ENCODE assay signal across 21 cellular contexts in the genomic region with DNA sequence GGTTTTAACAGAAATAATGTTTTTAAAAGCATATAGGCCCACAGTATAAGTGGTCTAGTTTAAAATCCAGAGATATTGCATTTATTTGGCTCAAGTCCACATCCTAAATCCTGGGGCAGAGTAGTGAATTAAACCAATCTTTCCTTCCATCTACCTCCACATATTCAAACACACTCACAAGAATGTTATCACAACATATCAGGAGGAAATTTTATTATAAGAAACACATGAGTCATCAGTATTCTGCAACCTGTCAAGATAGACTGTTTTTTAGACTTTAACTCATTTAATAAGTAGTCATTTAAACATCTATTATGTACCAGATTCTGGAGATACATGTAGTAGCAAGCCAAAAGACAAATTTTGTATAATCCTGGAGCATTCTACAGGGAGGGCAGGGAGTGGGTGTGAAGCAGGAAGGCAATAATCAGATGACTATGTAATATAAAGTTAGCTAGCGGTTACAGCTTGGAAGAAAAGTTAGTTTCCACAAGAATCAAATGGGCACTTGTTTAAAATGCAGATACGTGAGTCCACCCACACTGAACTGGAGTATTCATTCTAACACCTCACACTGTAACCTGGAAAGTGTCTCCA.
DNase-seq lines count a peak whose midpoint lies in the region; ATAC-seq and TF ChIP-seq lines count a peak whose summit lies in the region.
"Had no signal": no experiment of that assay in that cellular context is flagged by ENCODE, and none has a peak within 500 bp of the region (broad histone marks: within the 10 kb centered on the region; RNA-seq: fewer than 3 reads in every experiment).

No MANE protein-coding gene starts in this region.

- POLR2A ChIA-PET in IMR-90 (lab: Charles Lee; ENCODE audit: unreplicated experiment): no interaction called here

- no peak overlapping the region for H2AK9ac ChIP-seq in IMR-90 (replicated peaks; ENCODE audit: low read depth, low read length, poor library complexity)

- H3K27me3 ChIP-seq in IMR-90 (ENCODE audit: control insufficient read depth, insufficient read depth, low read length): no peaks in the 10 kb centered on the region
- no peaks in the 10 kb centered on the region for H3K27me3 ChIP-seq in muscle layer of colon (ENCODE audit: control insufficient read depth in 1 of 2, insufficient read depth in 2 of 2, low read length in 2 of 2)
- H3K27me3 ChIP-seq in thyroid gland: no peaks in the 10 kb centered on the region
- no peaks in the 10 kb centered on the region for H3K27me3 ChIP-seq in SJCRH30
- H3K27me3 ChIP-seq: heart left ventricle had no signal

- H2BK120ac ChIP-seq in IMR-90 (ENCODE audit: low read depth, low read length): peak overlapping the region; percentile 73

- H2AK5ac ChIP-seq in IMR-90 (ENCODE audit: low read depth, low read length): no peak overlapping the region

- peaks cover 28% of the 10 kb centered on the region for H3K4me1 Mint-ChIP-seq in Calu3 (ENCODE audit: low read depth, unreplicated experiment)
- H3K4me1 Mint-ChIP-seq: activated CD4-positive, alpha-beta T cell treated with anti-CD3 and anti-CD28 coated beads for 36 hours had no signal

- H3K4me3 ChIP-seq in IMR-90 (ENCODE audit: insufficient read depth, low read depth, low read length) (no peak overlapping the region), muscle layer of colon (ENCODE audit: low read depth in 1 of 2, low read length in 2 of 2) (no peak overlapping the region), thyroid gland (replicated peaks in 1 of 3) (no peak overlapping the region), SJCRH30 (no peak overlapping the region)
- H3K4me3 ChIP-seq: heart left ventricle had no signal

- H3K4me2 ChIP-seq in IMR-90 (ENCODE audit: low read depth, low read length): no peak overlapping the region

- WGBS in IMR-90 (ENCODE audit: extremely low coverage in 2 of 2, insufficient read length in 1 of 2), 2 experiments: no CpG with 5 or more reads among the region's 2 CpGs
- WGBS in thyroid gland, 2 donors: 79 to 81% methylated on average over 2 of the region's 2 CpGs

- H4K20me1 ChIP-seq in IMR-90 (ENCODE audit: insufficient read depth, low read length): no peaks in the 10 kb centered on the region

- H3K79me1 ChIP-seq in IMR-90 (ENCODE audit: low read depth in 1 of 2, low read length in 2 of 2): no peaks in the 10 kb centered on the region

- H2BK20ac ChIP-seq in IMR-90 (ENCODE audit: low read depth, low read length): peak overlapping the region; percentile 81

- H3K4me1 ChIP-seq in IMR-90 (ENCODE audit: control insufficient read depth, insufficient read depth, low read length) (peaks cover 6% of the 10 kb centered on the region; the same call in 1 of the 2 replicates), muscle layer of colon (ENCODE audit: insufficient read depth, low read length) (peaks cover 38% of the 10 kb centered on the region), thyroid gland (peaks cover 11 to 19% of the 10 kb centered on the region in 2 donors), SJCRH30 (no peaks in the 10 kb centered on the region)

- dilution Hi-C loops in IMR-90 (cut with HindIII; ENCODE audit: low sequenced_read_pairs, unreplicated experiment): no loop called here

- H3K36me3 Mint-ChIP-seq in Calu3 (ENCODE audit: insufficient read depth, unreplicated experiment): no peaks in the 10 kb centered on the region

- H4K8ac ChIP-seq in IMR-90 (ENCODE audit: low read depth in 2 of 2, low read length in 2 of 2): no peak overlapping the region

- ATAC-seq in IMR-90 (ENCODE audit: low read depth): peak; percentile 8; the same call in 1 of the 2 replicates
- no peak for ATAC-seq in HG03439 (IDR thresholded peaks at IDR 0.05; ENCODE audit: unreplicated experiment)
- ATAC-seq: activated CD4-positive, alpha-beta T cell treated with anti-CD3 and anti-CD28 coated beads for 36 hours had no signal

- H3K27ac ChIP-seq in IMR-90 (ENCODE audit: insufficient read depth, low read length): peak overlapping the region; percentile 48; the same call in 1 of the 2 replicates
- H3K27ac ChIP-seq in muscle layer of colon (ENCODE audit: low read depth, low read length): peak overlapping the region; percentile 86
- peak overlapping the region; percentile 4 to 52 (median 51) for H3K27ac ChIP-seq in thyroid gland
- H3K27ac ChIP-seq in SJCRH30: no peak overlapping the region

- no peak overlapping the region for H4K5ac ChIP-seq in IMR-90 (ENCODE audit: low read depth, low read length)

- DNase-seq in IMR-90: no peak
- DNase-seq in dermis blood vessel endothelial cell: peak; percentile 12
- no peak for DNase-seq in thyroid gland
- DNase-seq in SJCRH30: no peak
- no peak for DNase-seq in SW 1271 (lab: John Stamatoyannopoulos, UW)
- DNase-seq in Calu3: no peak
- DNase-seq: activated CD4-positive, alpha-beta T cell treated with anti-CD3 and anti-CD28 coated beads for 36 hours; activated CD8-positive, alpha-beta memory T cell treated with anti-CD3 and anti-CD28 coated beads, Interleukin-2, amount 50 U/mL, for 4 hours; activated gamma-delta T cell treated with Interleukin-2 at 50 U/mL for 16 hours; AML-193; anterior cingulate cortex; erythroblast; heart left ventricle; NCI-H187; NCI-H446 treated with DMSO at 0.1 percent for 48 hours; SHP77 treated with DMSO at 0.1 percent for 48 hours; stimulated activated CD4-positive, alpha-beta T cell treated with anti-CD3 and anti-CD28 coated beads, Interleukin-12 subunit alpha, Interleukin-12 subunit beta, amount 100 ng/mL, for 4 hours; stimulated activated naive CD4-positive, alpha-beta T cell treated with Interleukin-2 at 50 U/mL for 16 hours; T-helper 9 cell had no signal

- no peak overlapping the region for H3K23ac ChIP-seq in IMR-90 (ENCODE audit: low read depth, low read length)

- no peak overlapping the region for H3K27ac Mint-ChIP-seq in Calu3 (ENCODE audit: unreplicated experiment)
- H3K27ac Mint-ChIP-seq: activated CD4-positive, alpha-beta T cell treated with anti-CD3 and anti-CD28 coated beads for 36 hours had no signal

- H2BK15ac ChIP-seq in IMR-90 (ENCODE audit: low read depth, low read length): peak overlapping the region; percentile 70; the same call in 1 of the 3 replicates

- no peak for TF ChIP-seq CTCF in IMR-90 (conservative IDR thresholded peaks at IDR 0.05; ENCODE audit: low read depth, low read length)
- no peak for TF ChIP-seq CTCF in thyroid gland (IDR thresholded peaks at IDR 0.05)
- TF ChIP-seq CTCF in Calu3 (IDR thresholded peaks at IDR 0.05; ENCODE audit: unreplicated experiment): no peak

- TF ChIP-seq POLR2A in IMR-90 (IDR thresholded peaks at IDR 0.05; ENCODE audit: low read depth, low read length) (no peak), thyroid gland (IDR thresholded peaks at IDR 0.05) (no peak)

- H3K9me1 ChIP-seq in IMR-90 (ENCODE audit: insufficient read depth, low read length): peaks cover 3% of the 10 kb centered on the region; the same call in 1 of the 2 replicates

- H3K9ac ChIP-seq in IMR-90 (ENCODE audit: low read depth, low read length) (no peak overlapping the region), muscle layer of colon (ENCODE audit: low read length) (no peak overlapping the region)

- peak overlapping the region; percentile 51; the same call in 1 of the 2 replicates for H3K14ac ChIP-seq in IMR-90 (replicated peaks; ENCODE audit: low read depth, low read length)

- H2BK5ac ChIP-seq in IMR-90 (ENCODE audit: low read depth, low read length, poor library complexity, severe bottlenecking): peak overlapping the region; percentile 82

- CTCF ChIA-PET in IMR-90 (lab: Yijun Ruan, JAX) (no interaction called here), Calu3 (lab: Charles Lee) (interaction anchor here (0.6 kb wide), 1 partner anchor 785 kb away, joined by 3 read pairs; no protein-coding TSS in a partner anchor)

- no peaks in the 10 kb centered on the region for H3K27me3 Mint-ChIP-seq in Calu3 (ENCODE audit: unreplicated experiment)

- no peak overlapping the region for H3K56ac ChIP-seq in IMR-90 (ENCODE audit: extremely low read depth, insufficient read depth, low read length)

- H4K91ac ChIP-seq in IMR-90 (ENCODE audit: insufficient read depth, low read depth, low read length): peak overlapping the region; percentile 53; the same call in 1 of the 2 replicates

- H3K4ac ChIP-seq in IMR-90 (ENCODE audit: low read depth, low read length): 0 out of 2 replicates have a peak overlapping the region, but pooled peaks have one; percentile 44

- H3K36me3 ChIP-seq in IMR-90 (ENCODE audit: control insufficient read depth, insufficient read depth, low read length): no peaks in the 10 kb centered on the region
- H3K36me3 ChIP-seq in muscle layer of colon (ENCODE audit: insufficient read depth, low read length): no peaks in the 10 kb centered on the region
- no peaks in the 10 kb centered on the region for H3K36me3 ChIP-seq in thyroid gland
- H3K36me3 ChIP-seq in SJCRH30: no peaks in the 10 kb centered on the region
- H3K36me3 ChIP-seq: heart left ventricle had no signal

- peak overlapping the region; percentile 60; the same call in 1 of the 2 replicates for H3K18ac ChIP-seq in IMR-90 (ENCODE audit: low read depth, low read length)

- no peak overlapping the region for H3K4me3 Mint-ChIP-seq in Calu3 (ENCODE audit: low read depth, unreplicated experiment)
- H3K4me3 Mint-ChIP-seq: activated CD4-positive, alpha-beta T cell treated with anti-CD3 and anti-CD28 coated beads for 36 hours had no signal

- BruUV-seq in IMR-90 (replicated peaks; lab: Mats Ljungman, UMichigan) (no TSS peak), Calu3 (replicated peaks; lab: Mats Ljungman, UMichigan) (no TSS peak)

- peaks cover 2% of the 10 kb centered on the region for H3K9me3 Mint-ChIP-seq in Calu3 (ENCODE audit: low read depth, unreplicated experiment)

- intact Hi-C loops in IMR-90 (cut with micrococcal nuclease) (no loop called here), thyroid gland (cut with DNase I) (no loop called here), Calu3 (cut with micrococcal nuclease; ENCODE audit: unreplicated experiment) (no loop called here)

- no peak for TF ChIP-seq RAD21 in IMR-90 (IDR thresholded peaks at IDR 0.05; ENCODE audit: low read length)

- H3K9me3 ChIP-seq in IMR-90 (ENCODE audit: control insufficient read depth, insufficient read depth, low read length): no peaks in the 10 kb centered on the region; the same call in 1 of the 2 replicates
- H3K9me3 ChIP-seq in muscle layer of colon (ENCODE audit: low read length): no peaks in the 10 kb centered on the region
- H3K9me3 ChIP-seq in thyroid gland: no peaks in the 10 kb centered on the region
- H3K9me3 ChIP-seq in SJCRH30 (replicated peaks): no peaks in the 10 kb centered on the region

- H2AFZ ChIP-seq in IMR-90 (replicated peaks; ENCODE audit: low read length, poor library complexity): no peak overlapping the region

- in situ Hi-C loops in IMR-90 (cut with MboI; ENCODE audit: low sequenced_read_pairs): no loop called here

TF ChIP-seq in IMR-90, 13 proteins besides CTCF, POLR2A, EP300 and RAD21 (continues in another document):
- no peak for TF ChIP-seq SMC3 (IDR thresholded peaks at IDR 0.05; ENCODE audit: low read depth, low read length)
- TF ChIP-seq MAFK (IDR thresholded peaks at IDR 0.05; ENCODE audit: low read depth, low read length): peak; percentile 88
